8 cellular contexts compared by ENCODE assay signal in genomic region chr18:32469190-32469611, GRCh38.
DNase-seq lines count a peak whose midpoint lies in the region; ATAC-seq and TF ChIP-seq lines count a peak whose summit lies in the region.

No MANE protein-coding gene starts in this region.

- H3K9ac ChIP-seq in NT2/D1 (ENCODE audit: insufficient read length, low read depth) = peak overlapping the region; percentile 36

- H3K36me3 Mint-ChIP-seq in activated naive CD4-positive, alpha-beta T cell treated with anti-CD3 and anti-CD28 coated beads, Interleukin-2, amount 10 ng/mL, durations not matched to agents 7 days and 5 days = no peaks in the 10 kb centered on the region
- no peaks in the 10 kb centered on the region for H3K36me3 Mint-ChIP-seq in stimulated activated naive B cell treated with anti-CD40 and anti-IgM and Interleukin-4, amounts not matched to agents 10 μg/mL and 1 μg/mL and 100 μg/mL, for 72 hours

- H3K4me3 Mint-ChIP-seq in activated naive CD4-positive, alpha-beta T cell treated with anti-CD3 and anti-CD28 coated beads, Interleukin-2, amount 10 ng/mL, durations not matched to agents 7 days and 5 days = peak overlapping the region; percentile 77
- H3K4me3 Mint-ChIP-seq in stimulated activated naive B cell treated with anti-CD40 and anti-IgM and Interleukin-4, amounts not matched to agents 10 μg/mL and 1 μg/mL and 100 μg/mL, for 72 hours = peak overlapping the region; percentile 42 to 81

- no peaks in the 10 kb centered on the region for H3K9me3 ChIP-seq in NT2/D1 (ENCODE audit: insufficient read depth, low read length)

- H3K4me1 Mint-ChIP-seq in activated naive CD4-positive, alpha-beta T cell treated with anti-CD3 and anti-CD28 coated beads, Interleukin-2, amount 10 ng/mL, durations not matched to agents 7 days and 5 days = peaks cover 30% of the 10 kb centered on the region
- peaks cover 24 to 31% of the 10 kb centered on the region in 2 donors for H3K4me1 Mint-ChIP-seq in stimulated activated naive B cell treated with anti-CD40 and anti-IgM and Interleukin-4, amounts not matched to agents 10 μg/mL and 1 μg/mL and 100 μg/mL, for 72 hours

- no peak overlapping the region for H3K27ac Mint-ChIP-seq in activated naive CD4-positive, alpha-beta T cell treated with anti-CD3 and anti-CD28 coated beads, Interleukin-2, amount 10 ng/mL, durations not matched to agents 7 days and 5 days
- no peak overlapping the region for H3K27ac Mint-ChIP-seq in stimulated activated naive B cell treated with anti-CD40 and anti-IgM and Interleukin-4, amounts not matched to agents 10 μg/mL and 1 μg/mL and 100 μg/mL, for 72 hours

- peak overlapping the region; percentile 72 for H3K4me3 ChIP-seq in NT2/D1 (ENCODE audit: insufficient read length, low read depth)
- peak overlapping the region; percentile 76 for H3K4me3 ChIP-seq in choroid plexus epithelial cell (ENCODE audit: low read depth, low read length)

- H3K9me3 Mint-ChIP-seq in activated naive CD4-positive, alpha-beta T cell treated with anti-CD3 and anti-CD28 coated beads, Interleukin-2, amount 10 ng/mL, durations not matched to agents 7 days and 5 days = no peaks in the 10 kb centered on the region
- H3K9me3 Mint-ChIP-seq in stimulated activated naive B cell treated with anti-CD40 and anti-IgM and Interleukin-4, amounts not matched to agents 10 μg/mL and 1 μg/mL and 100 μg/mL, for 72 hours = no peaks in the 10 kb centered on the region

- H3K36me3 ChIP-seq in NT2/D1 (ENCODE audit: insufficient read depth, insufficient read length, low read length) = no peaks in the 10 kb centered on the region

- H3K27me3 ChIP-seq in NT2/D1 (ENCODE audit: insufficient read depth, insufficient read length) = peaks cover 23% of the 10 kb centered on the region

- H3K4me1 ChIP-seq in NT2/D1 (ENCODE audit: insufficient read depth, insufficient read length) = no peaks in the 10 kb centered on the region

- peaks cover 54% of the 10 kb centered on the region for H3K27me3 Mint-ChIP-seq in activated naive CD4-positive, alpha-beta T cell treated with anti-CD3 and anti-CD28 coated beads, Interleukin-2, amount 10 ng/mL, durations not matched to agents 7 days and 5 days
- peaks cover 57 to 70% of the 10 kb centered on the region in 2 donors for H3K27me3 Mint-ChIP-seq in stimulated activated naive B cell treated with anti-CD40 and anti-IgM and Interleukin-4, amounts not matched to agents 10 μg/mL and 1 μg/mL and 100 μg/mL, for 72 hours

- ATAC-seq in stimulated activated naive B cell treated with anti-CD40 and anti-IgM and Interleukin-4, amounts not matched to agents 10 μg/mL and 1 μg/mL and 100 μg/mL, for 72 hours (replicated peaks) = no peak
- no peak for ATAC-seq in HG03025 (IDR thresholded peaks at IDR 0.05; ENCODE audit: low FRiP score, unreplicated experiment)

- TF ChIP-seq CTCF in choroid plexus epithelial cell (conservative IDR thresholded peaks at IDR 0.05; ENCODE audit: low read depth, low read length) = peak; percentile 48

- no peak for DNase-seq in activated naive CD4-positive, alpha-beta T cell treated with anti-CD3 and anti-CD28 coated beads, Interleukin-2, amount 10 ng/mL, durations not matched to agents 7 days and 5 days
- no peak for DNase-seq in activated naive CD4-positive, alpha-beta T cell treated with Interleukin-2 at 50 U/mL for 16 hours
- DNase-seq in NT2/D1 (ENCODE audit: low read depth, low spot score) (no peak), choroid plexus epithelial cell (ENCODE audit: low read depth) (peak; percentile 36), left kidney (ENCODE audit: low read depth, low spot score) (peak; percentile 81), NCI-H187 treated with DMSO at 0.1 percent for 48 hours (lab: John Stamatoyannopoulos, UW) (no peak)
- no peak for DNase-seq in stimulated activated naive B cell treated with anti-CD40 and anti-IgM and Interleukin-4, amounts not matched to agents 10 μg/mL and 1 μg/mL and 100 μg/mL, for 72 hours

- CTCF ChIA-PET in activated naive CD4-positive, alpha-beta T cell treated with anti-CD3 and anti-CD28 coated beads, Interleukin-2, amount 10 ng/mL, durations not matched to agents 7 days and 5 days (lab: Charles Lee) = interaction anchor here (2.4 kb wide), 1 partner anchor 83 kb away, joined by 7 read pairs; no protein-coding TSS in a partner anchor

Comparison
In these comparisons a context has a peak if more than half of its experiments do, and no peak if none do; other contexts are left out.
1. DNase-seq: peak in choroid plexus epithelial cell (single experiment) and left kidney (single experiment); none in activated naive CD4-positive, alpha-beta T cell treated with anti-CD3 and anti-CD28 coated beads, Interleukin-2, amount 10 ng/mL, durations not matched to agents 7 days and 5 days (single experiment), activated naive CD4-positive, alpha-beta T cell treated with Interleukin-2 at 50 U/mL for 16 hours (single experiment), NT2/D1 (single experiment), stimulated activated naive B cell treated with anti-CD40 and anti-IgM and Interleukin-4, amounts not matched to agents 10 μg/mL and 1 μg/mL and 100 μg/mL, for 72 hours (single experiment) and NCI-H187 treated with DMSO at 0.1 percent for 48 hours (single experiment).